Comparison of ENCODE assay signal across 13 cellular contexts in the genomic region with DNA sequence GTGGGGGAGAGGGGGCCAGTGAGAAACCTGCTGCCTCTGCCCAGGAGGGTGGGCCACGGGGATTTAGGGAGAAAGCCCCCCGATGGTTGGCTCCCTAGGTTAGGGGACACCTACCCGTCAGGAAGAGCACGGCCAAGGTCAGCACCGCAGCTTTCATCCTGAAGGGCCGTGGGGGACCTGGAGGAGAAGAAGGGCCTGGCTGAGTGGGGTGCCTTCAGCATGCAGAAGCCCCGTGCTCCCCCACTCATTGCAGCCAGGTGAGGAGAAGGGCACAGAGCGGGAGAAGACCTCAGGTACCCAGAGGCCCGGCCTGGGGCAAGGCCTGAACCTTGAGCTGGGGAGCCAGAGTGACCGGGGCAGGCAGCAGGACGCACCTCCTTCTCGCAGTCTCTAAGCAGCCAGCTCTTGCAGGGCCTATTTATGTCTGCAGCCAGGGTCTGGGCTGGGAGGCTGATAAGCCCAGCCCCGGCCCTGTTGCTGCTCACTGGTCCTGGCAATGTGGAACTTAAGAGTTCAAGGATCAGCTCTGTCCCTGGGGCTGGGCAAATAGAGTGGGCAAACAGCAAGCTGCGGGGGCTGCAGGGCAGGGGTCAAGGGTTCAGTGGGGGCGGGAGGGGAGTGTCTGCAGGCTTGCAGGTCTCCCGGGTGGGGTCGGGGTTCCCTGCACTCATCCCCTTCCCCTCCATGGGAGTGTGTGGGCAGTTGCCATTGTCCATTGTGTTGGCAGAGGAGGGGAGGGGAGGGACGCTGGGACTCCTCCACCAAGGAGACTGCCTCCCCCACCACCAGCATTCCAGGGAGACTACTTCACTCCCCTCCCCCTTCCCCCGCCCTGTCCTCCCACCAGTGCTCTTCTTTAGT. TPM values are rescaled to one million over a fixed set of nuclear protein-coding genes. Genes with fewer than 3 reads are reported as not detected.
DNase-seq lines count a peak whose midpoint lies in the region; ATAC-seq and TF ChIP-seq lines count a peak whose summit lies in the region.
"Had no signal": no experiment of that assay in that cellular context is flagged by ENCODE, and none has a peak within 500 bp of the region (broad histone marks: within the 10 kb centered on the region; RNA-seq: fewer than 3 reads in every experiment).

Gene APOA1, minus strand, starts transcription at position 392 of the 861 bp plus-strand sequence. Its CDS starts 235 bp downstream, at position 157.

- peaks cover 22% of the 10 kb centered on the region for H3K4me1 Mint-ChIP-seq in activated T-cell treated with anti-CD3 and anti-CD28 coated beads, Interleukin-2, amount 50 U/mL, for 72 hours (ENCODE audit: low read depth)

- TF ChIP-seq EP300 in tibial nerve (IDR thresholded peaks at IDR 0.05): no peak

- no peak for TF ChIP-seq CTCF in IMR-90 (conservative IDR thresholded peaks at IDR 0.05; ENCODE audit: low read depth, low read length)
- no peak for TF ChIP-seq CTCF in tibial nerve (IDR thresholded peaks at IDR 0.05)

- no peak for TF ChIP-seq POLR2A in IMR-90 (IDR thresholded peaks at IDR 0.05; ENCODE audit: low read depth, low read length)
- no peak for TF ChIP-seq POLR2A in tibial nerve (IDR thresholded peaks at IDR 0.05)

- no peak within 1 kb of the TSS for H2BK20ac ChIP-seq in IMR-90 (ENCODE audit: low read depth, low read length)

- H3K27me3 ChIP-seq in IMR-90 (ENCODE audit: control insufficient read depth, insufficient read depth, low read length) (no peaks in the 10 kb centered on the region; the same call in 1 of the 2 replicates), duodenal mucosa (ENCODE audit: control insufficient read depth in 1 of 2, insufficient read depth in 2 of 2, low read length in 2 of 2) (no peaks in the 10 kb centered on the region), tibial nerve (no peaks in the 10 kb centered on the region)

- dilution Hi-C loops in IMR-90 (cut with HindIII; ENCODE audit: low sequenced_read_pairs, unreplicated experiment): no loop called here

- no peak for ATAC-seq in IMR-90 (ENCODE audit: low read depth)
- no peak for ATAC-seq in activated T-cell treated with anti-CD3 and anti-CD28 coated beads, Interleukin-2, amount 50 U/mL, for 72 hours (replicated peaks in 1 of 2)
- ATAC-seq in HG03571 (IDR thresholded peaks at IDR 0.05; ENCODE audit: unreplicated experiment): no peak

- peak within 1 kb of the TSS; percentile 52 for H2AFZ ChIP-seq in IMR-90 (replicated peaks; ENCODE audit: low read length, poor library complexity)

- H3K9me3 ChIP-seq in IMR-90 (ENCODE audit: control insufficient read depth, insufficient read depth, low read length) (no peaks in the 10 kb centered on the region), duodenal mucosa (ENCODE audit: control insufficient read depth in 1 of 2, low read length in 2 of 2) (no peaks in the 10 kb centered on the region), tibial nerve (no peaks in the 10 kb centered on the region)

- H3K79me1 ChIP-seq in IMR-90 (ENCODE audit: low read depth in 1 of 2, low read length in 2 of 2): no peaks in the 10 kb centered on the region

- no peaks in the 10 kb centered on the region for H3K27me3 Mint-ChIP-seq in activated T-cell treated with anti-CD3 and anti-CD28 coated beads, Interleukin-2, amount 50 U/mL, for 72 hours (ENCODE audit: low read depth)

- no peak within 1 kb of the TSS for H2BK5ac ChIP-seq in IMR-90 (ENCODE audit: low read depth, low read length, poor library complexity, severe bottlenecking)

- H3K36me3 Mint-ChIP-seq in activated T-cell treated with anti-CD3 and anti-CD28 coated beads, Interleukin-2, amount 50 U/mL, for 72 hours (ENCODE audit: insufficient read depth in 2 of 2): no peaks in the 10 kb centered on the region

- CTCF ChIA-PET in IMR-90 (lab: Yijun Ruan, JAX): interaction anchor here (0.5 kb wide), 1 partner anchor 75 kb away, joined by 3 read pairs; no protein-coding TSS in a partner anchor

- no peaks in the 10 kb centered on the region; the same call in 1 of the 2 replicates for H3K9me1 ChIP-seq in IMR-90 (ENCODE audit: insufficient read depth, low read length)

- no peak within 1 kb of the TSS for H3K4me2 ChIP-seq in IMR-90 (ENCODE audit: low read depth, low read length)

- no peak within 1 kb of the TSS for H3K4ac ChIP-seq in IMR-90 (ENCODE audit: low read depth, low read length)

- H3K4me3 ChIP-seq in IMR-90 (ENCODE audit: insufficient read depth, low read depth, low read length) (no peak within 1 kb of the TSS), duodenal mucosa (ENCODE audit: low read depth in 1 of 2, low read length in 2 of 2) (peak within 1 kb of the TSS; percentile 51 to 54), tibial nerve (no peak within 1 kb of the TSS)

- no peak within 1 kb of the TSS for H3K9ac ChIP-seq in IMR-90 (ENCODE audit: low read depth, low read length)
- H3K9ac ChIP-seq in duodenal mucosa (ENCODE audit: low read depth in 1 of 2, low read length in 2 of 2): peak within 1 kb of the TSS in 1 of 2 donors; percentile 16

- no peak within 1 kb of the TSS for H2BK15ac ChIP-seq in IMR-90 (ENCODE audit: low read depth, low read length)

- H2AK9ac ChIP-seq in IMR-90 (replicated peaks; ENCODE audit: low read depth, low read length, poor library complexity): peak within 1 kb of the TSS; percentile 28

- POLR2A ChIA-PET in IMR-90 (lab: Charles Lee; ENCODE audit: unreplicated experiment): no interaction called here

- H3K9me3 Mint-ChIP-seq in activated T-cell treated with anti-CD3 and anti-CD28 coated beads, Interleukin-2, amount 50 U/mL, for 72 hours: no peaks in the 10 kb centered on the region

- H4K91ac ChIP-seq in IMR-90 (ENCODE audit: insufficient read depth, low read depth, low read length): no peak within 1 kb of the TSS

- no TSS peak for BruUV-seq in IMR-90 (replicated peaks; lab: Mats Ljungman, UMichigan)

- peaks cover 3% of the 10 kb centered on the region; the same call in 1 of the 2 replicates for H3K4me1 ChIP-seq in IMR-90 (ENCODE audit: control insufficient read depth, insufficient read depth, low read length)
- H3K4me1 ChIP-seq in duodenal mucosa (ENCODE audit: control insufficient read depth in 1 of 2, insufficient read depth in 2 of 2, low read length in 2 of 2): peaks cover 37 to 40% of the 10 kb centered on the region in 2 donors
- H3K4me1 ChIP-seq in tibial nerve: peaks cover 0 to 59% (median 20%) of the 10 kb centered on the region in 4 donors

- H3K4me3 Mint-ChIP-seq in activated T-cell treated with anti-CD3 and anti-CD28 coated beads, Interleukin-2, amount 50 U/mL, for 72 hours: peak within 1 kb of the TSS in 1 of 2 donors; percentile 75

- no peak within 1 kb of the TSS for H3K14ac ChIP-seq in IMR-90 (replicated peaks; ENCODE audit: low read depth, low read length)

- H3K27ac ChIP-seq in IMR-90 (ENCODE audit: insufficient read depth, low read length) (no peak within 1 kb of the TSS), duodenal mucosa (ENCODE audit: low read depth, low read length) (no peak within 1 kb of the TSS), tibial nerve (peak within 1 kb of the TSS in 3 of 4 donors; percentile 71 to 79 (median 76))

- no peak for TF ChIP-seq RAD21 in IMR-90 (IDR thresholded peaks at IDR 0.05; ENCODE audit: low read length)

- peak within 1 kb of the TSS; percentile 19; the same call in 1 of the 2 replicates for H2AK5ac ChIP-seq in IMR-90 (ENCODE audit: low read depth, low read length)

- intact Hi-C loops in IMR-90 (cut with micrococcal nuclease): no loop called here

- H3K27ac Mint-ChIP-seq in activated T-cell treated with anti-CD3 and anti-CD28 coated beads, Interleukin-2, amount 50 U/mL, for 72 hours: no peak within 1 kb of the TSS

- H4K20me1 ChIP-seq in IMR-90 (ENCODE audit: insufficient read depth, low read length): no peaks in the 10 kb centered on the region

- 88% methylated on average over 7 of the region's 19 CpGs; no CpG with 5 or more reads in 1 of the 2 experiments for WGBS in IMR-90 (ENCODE audit: extremely low coverage in 2 of 2, insufficient read length in 1 of 2), 2 experiments
- WGBS in tibial nerve, 2 donors: 50 to 54% methylated on average over 18 of the region's 19 CpGs

- H3K23ac ChIP-seq in IMR-90 (ENCODE audit: low read depth, low read length): no peak within 1 kb of the TSS

- H2BK120ac ChIP-seq in IMR-90 (ENCODE audit: low read depth, low read length): no peak within 1 kb of the TSS

- no peak within 1 kb of the TSS for H4K5ac ChIP-seq in IMR-90 (ENCODE audit: low read depth, low read length)

- no peaks in the 10 kb centered on the region for H3K36me3 ChIP-seq in IMR-90 (ENCODE audit: control insufficient read depth, insufficient read depth, low read length)
- no peaks in the 10 kb centered on the region for H3K36me3 ChIP-seq in duodenal mucosa (ENCODE audit: control insufficient read depth in 1 of 2, insufficient read depth in 2 of 2, low read length in 2 of 2)
- H3K36me3 ChIP-seq in tibial nerve: peaks cover 0 to 2% (median 0%) of the 10 kb centered on the region in 3 donors

- no peak within 1 kb of the TSS for H4K8ac ChIP-seq in IMR-90 (ENCODE audit: low read depth in 2 of 2, low read length in 2 of 2)

- DNase-seq in IMR-90 (no peak), mesenteric fat pad (ENCODE audit: low spot score) (peak; percentile 87), tibial nerve (ENCODE audit: low spot score in 2 of 2) (no peak), NCI-H1105 treated with DMSO at 0.1 percent for 48 hours (lab: John Stamatoyannopoulos, UW) (no peak)
- DNase-seq in activated T-cell treated with anti-CD3 and anti-CD28 coated beads, Interleukin-2, amount 50 U/mL, for 72 hours: no peak
- DNase-seq: glutamatergic neuron, NCI-H187 treated with DMSO at 0.1 percent for 48 hours, NCI-H748 treated with DMSO at 0.1 percent for 48 hours, SIG-M5 had no signal

- no peak within 1 kb of the TSS for H3K56ac ChIP-seq in IMR-90 (ENCODE audit: extremely low read depth, insufficient read depth, low read length)

- H3K18ac ChIP-seq in IMR-90 (ENCODE audit: low read depth, low read length): no peak within 1 kb of the TSS

- in situ Hi-C loops in IMR-90 (cut with MboI; ENCODE audit: low sequenced_read_pairs): no loop called here

TF ChIP-seq in IMR-90, 13 proteins besides CTCF, POLR2A, EP300 and RAD21 (continues in another document):
- TF ChIP-seq SMC3 (IDR thresholded peaks at IDR 0.05; ENCODE audit: low read depth, low read length) (no peak), ELK1 (IDR thresholded peaks at IDR 0.05; ENCODE audit: borderline replicate concordance, low read depth, low read length) (no peak)

RNA-seq across cellular contexts. Expression of gene APOA1, which starts in this region (rescaled TPM):
- 0.18 and 0.56 TPM in 2 replicates for total RNA-seq in IMR-90 (2012; rRNA removed)
- 0.89 and 0.98 TPM in 2 replicates for polyA plus RNA-seq in IMR-90 (2012; rRNA removed)
- 0.57 and 1.9 TPM in 2 replicates for polyA plus RNA-seq in IMR-90 (2012; cell fraction: cytosol; rRNA removed)
- 0.24 and 0.37 TPM in 2 replicates for polyA plus RNA-seq in IMR-90 (2012; cell fraction: nucleus; rRNA removed; ENCODE audit: low replicate concordance)
- 4.2 TPM for total RNA-seq in mesenteric fat pad
- 1 to 10 TPM; 4.1 to 8.4 (median 6.5) TPM for total RNA-seq in tibial nerve
- not detected for total RNA-seq in activated T-cell treated with anti-CD3 and anti-CD28 coated beads, Interleukin-2, amount 50 U/mL, for 72 hours
- total RNA-seq: aorta, subcutaneous adipose tissue had no signal

Comparison
In these comparisons a context has a peak if more than half of its experiments do, and no peak if none do; other contexts are left out.
1. H3K27ac ChIP-seq: peak in tibial nerve (3 of 4); none in IMR-90 (single experiment) and duodenal mucosa (single experiment).
2. H3K4me3 ChIP-seq: peak in duodenal mucosa (2 of 2); none in IMR-90 (single experiment) and tibial nerve (0 of 4).